ENCODE assay signal across 22 cellular contexts in genomic region chr14:90996967-90997366, GRCh38.
"Had no signal": no experiment of that assay in that cellular context is flagged by ENCODE, and none has a peak within 500 bp of the region (broad histone marks: within the 10 kb centered on the region; RNA-seq: fewer than 3 reads in every experiment).

No MANE protein-coding gene starts in this region.

- H3K27me3 ChIP-seq: left lung, right lobe of liver, upper lobe of left lung, vagina had no signal

- H3K4me3 ChIP-seq: left lung, lower lobe of right lung, right lobe of liver, upper lobe of left lung, vagina had no signal

- H3K27ac Mint-ChIP-seq: activated CD8-positive, alpha-beta T cell treated with anti-CD3 and anti-CD28 coated beads for 36 hours; activated T-helper 17 cell treated with anti-CD3 and anti-CD28 coated beads, Interleukin-2, amount 50 U/mL, for 72 hours; nephron; stimulated activated naive CD8-positive, alpha-beta T cell treated with anti-CD3 and anti-CD28 coated beads, Interleukin-15, Interleukin-2, amounts not matched to agents 100 ng/mL and 50 ng/mL, for 24 hours had no signal

- DNase-seq: activated CD4-positive, alpha-beta T cell treated with anti-CD3 and anti-CD28 coated beads, Interleukin-2, amount 50 U/mL, for 1 hour; activated CD8-positive, alpha-beta T cell treated with anti-CD3 and anti-CD28 coated beads for 36 hours; activated gamma-delta T cell treated with Interleukin-2 at 50 U/mL for 16 hours; activated naive CD4-positive, alpha-beta T cell treated with anti-CD3 and anti-CD28 coated beads, Interleukin-2, amount 50 U/mL, for 16 hours; activated T-cell treated with anti-CD3 and anti-CD28 coated beads, Interleukin-2, amount 50 U/mL, for 4 hours; amygdala; caudate nucleus; foreskin fibroblast; left lung; lower lobe of right lung; mesendoderm; right lobe of liver; stimulated activated CD4-positive, alpha-beta T cell treated with anti-CD3 and anti-CD28 coated beads, Interleukin-12 subunit alpha, Interleukin-12 subunit beta, amount 100 ng/mL, for 4 hours; stimulated activated CD4-positive, alpha-beta T cell treated with anti-CD3 and anti-CD28 coated beads, Interleukin-4, amount 100 ng/mL, for 1 hour; substantia nigra; T-helper 2 cell; upper lobe of left lung had no signal

- H3K9me3 ChIP-seq: left lung, lower lobe of right lung, right lobe of liver, upper lobe of left lung, vagina had no signal

- H3K4me3 Mint-ChIP-seq: activated CD8-positive, alpha-beta T cell treated with anti-CD3 and anti-CD28 coated beads for 36 hours; activated T-cell treated with anti-CD3 and anti-CD28 coated beads, Interleukin-2, amount 50 U/mL, for 4 hours; activated T-helper 17 cell treated with anti-CD3 and anti-CD28 coated beads, Interleukin-2, amount 50 U/mL, for 72 hours; nephron; stimulated activated naive CD8-positive, alpha-beta T cell treated with anti-CD3 and anti-CD28 coated beads, Interleukin-15, Interleukin-2, amounts not matched to agents 100 ng/mL and 50 ng/mL, for 24 hours had no signal

- ATAC-seq: activated CD8-positive, alpha-beta T cell treated with anti-CD3 and anti-CD28 coated beads for 36 hours; activated T-cell treated with anti-CD3 and anti-CD28 coated beads, Interleukin-2, amount 50 U/mL, for 4 hours; activated T-helper 17 cell treated with anti-CD3 and anti-CD28 coated beads, Interleukin-2, amount 50 U/mL, for 72 hours; left lung; lower lobe of right lung; right lobe of liver had no signal

- H3K36me3 ChIP-seq: left lung, lower lobe of right lung, right lobe of liver, upper lobe of left lung had no signal

- H3K27me3 Mint-ChIP-seq: activated CD8-positive, alpha-beta T cell treated with anti-CD3 and anti-CD28 coated beads for 36 hours; activated T-helper 17 cell treated with anti-CD3 and anti-CD28 coated beads, Interleukin-2, amount 50 U/mL, for 72 hours; stimulated activated naive CD8-positive, alpha-beta T cell treated with anti-CD3 and anti-CD28 coated beads, Interleukin-15, Interleukin-2, amounts not matched to agents 100 ng/mL and 50 ng/mL, for 24 hours had no signal

- H3K9me3 Mint-ChIP-seq: activated CD8-positive, alpha-beta T cell treated with anti-CD3 and anti-CD28 coated beads for 36 hours; activated T-cell treated with anti-CD3 and anti-CD28 coated beads, Interleukin-2, amount 50 U/mL, for 4 hours; activated T-helper 17 cell treated with anti-CD3 and anti-CD28 coated beads, Interleukin-2, amount 50 U/mL, for 72 hours; nephron; stimulated activated naive CD8-positive, alpha-beta T cell treated with anti-CD3 and anti-CD28 coated beads, Interleukin-15, Interleukin-2, amounts not matched to agents 100 ng/mL and 50 ng/mL, for 24 hours had no signal

- FAIRE-seq: endothelial cell of umbilical vein had no signal

- H3K4me1 Mint-ChIP-seq: nephron had no signal

- H3K4me1 ChIP-seq: left lung, lower lobe of right lung, right lobe of liver, upper lobe of left lung, vagina had no signal

- H3K27ac ChIP-seq: left lung, lower lobe of right lung, right lobe of liver, upper lobe of left lung, vagina had no signal
